In the genomic region with DNA sequence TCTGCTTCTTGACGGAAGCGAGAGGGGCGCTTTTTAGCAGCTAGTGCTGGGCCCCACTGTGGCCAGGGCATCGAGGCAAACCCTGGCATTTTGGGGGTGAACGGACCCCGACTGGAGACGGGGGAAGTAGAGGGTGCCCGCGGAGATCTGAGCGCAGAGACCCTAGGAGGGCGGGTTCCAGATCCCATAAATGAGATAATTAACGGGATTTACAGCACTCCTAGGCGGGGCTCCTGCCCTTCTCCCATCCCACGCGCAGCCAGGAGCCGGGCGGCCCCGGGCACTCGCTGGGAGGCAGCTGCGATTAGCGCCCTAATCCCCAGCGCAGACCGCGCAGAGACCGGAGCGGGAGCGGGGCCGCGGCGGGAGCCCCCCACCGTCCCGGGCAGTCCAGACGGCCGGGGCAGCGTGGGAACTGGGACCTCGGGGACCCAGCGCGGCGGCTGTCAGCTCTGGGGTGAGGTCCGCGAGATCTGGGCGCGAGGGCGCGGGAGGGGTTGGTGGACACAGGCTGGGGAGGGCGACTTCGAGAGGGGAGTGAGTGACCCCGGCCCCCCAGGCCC, we compare ENCODE assay signal across 8 cellular contexts. TPM values are rescaled to one million over a fixed set of nuclear protein-coding genes. Genes with fewer than 3 reads are reported as not detected.
A peak's percentile ranks its signal among the peaks of the same experiment; 100 is the strongest.
DNase-seq lines count a peak whose midpoint lies in the region; TF ChIP-seq lines count a peak whose summit lies in the region.

No MANE protein-coding gene starts in this region.

- no peaks in the 10 kb centered on the region for H3K9me3 Mint-ChIP-seq in neural crest cell

- H3K27me3 ChIP-seq in BLaER1 (peaks cover 20% of the 10 kb centered on the region), KMS-11 (ENCODE audit: insufficient read depth, low read depth) (no peaks in the 10 kb centered on the region)

- H3K4me2 ChIP-seq in BLaER1 (peak overlapping the region; percentile 95), KMS-11 (no peak overlapping the region)

- H3K27ac Mint-ChIP-seq in neural crest cell (ENCODE audit: unreplicated experiment), result no peak overlapping the region

- TF ChIP-seq CTCF in KMS-11 (conservative IDR thresholded peaks at IDR 0.05; ENCODE audit: low read depth, low read length) (no peak), epithelial cell of proximal tubule (conservative IDR thresholded peaks at IDR 0.05; ENCODE audit: low read depth, low read length) (no peak), neural crest cell (conservative IDR thresholded peaks at IDR 0.05) (no peak), GM10266 (IDR thresholded peaks at IDR 0.05; ENCODE audit: control insufficient read depth, insufficient read depth, low read depth, missing control alignments) (no peak)

- peaks cover 13% of the 10 kb centered on the region for H3K4me1 ChIP-seq in BLaER1
- H3K4me1 ChIP-seq in KMS-11 (ENCODE audit: low read depth, poor library complexity, severe bottlenecking), result no peaks in the 10 kb centered on the region

- peak overlapping the region; percentile 83 for H3K4me3 Mint-ChIP-seq in neural crest cell

- H3K4me3 ChIP-seq in BLaER1 (peak overlapping the region; percentile 77), KMS-11 (IDR thresholded peaks at IDR 0.05; ENCODE audit: insufficient read depth, low read depth, low read length) (no peak overlapping the region), epithelial cell of proximal tubule (ENCODE audit: low read depth, low read length) (peak overlapping the region; percentile 67)

- peak overlapping the region; percentile 70 for H3K9ac ChIP-seq in BLaER1
- no peak overlapping the region for H3K9ac ChIP-seq in KMS-11

- DNase-seq in epithelial cell of proximal tubule (ENCODE audit: low read depth) (no peak), neural crest cell (ENCODE audit: low read depth, low spot score) (peak; percentile 18), GM10266 (ENCODE audit: extremely low spot score) (no peak), NOMO-1 treated with DMSO at 0.1 percent for 48 hours (lab: John Stamatoyannopoulos, UW; ENCODE audit: unreplicated experiment) (no peak), 8988T (no peak), hippocampal formation (lab: John Stamatoyannopoulos, UW) (no peak)

- no peaks in the 10 kb centered on the region for H3K36me3 Mint-ChIP-seq in neural crest cell (ENCODE audit: low read depth)

- H2AFZ ChIP-seq in KMS-11 (ENCODE audit: low read depth), result peak overlapping the region; percentile 84; the same call in 1 of the 2 replicates

- H3K79me2 ChIP-seq in KMS-11 (ENCODE audit: insufficient read depth, low read depth), result no peaks in the 10 kb centered on the region

- H3K27ac ChIP-seq in BLaER1 (peak overlapping the region; percentile 48; the same call in 1 of the 2 replicates), KMS-11 (no peak overlapping the region)

- H3K4me1 Mint-ChIP-seq in neural crest cell, result peaks cover 19% of the 10 kb centered on the region

- H4K20me1 ChIP-seq in BLaER1 (no peaks in the 10 kb centered on the region), KMS-11 (ENCODE audit: insufficient read depth) (no peaks in the 10 kb centered on the region)

- peaks cover 70% of the 10 kb centered on the region for H3K27me3 Mint-ChIP-seq in neural crest cell (ENCODE audit: low read depth)

- no peaks in the 10 kb centered on the region for H3K9me3 ChIP-seq in BLaER1

- no peaks in the 10 kb centered on the region for H3K36me3 ChIP-seq in BLaER1
- no peaks in the 10 kb centered on the region for H3K36me3 ChIP-seq in KMS-11 (ENCODE audit: insufficient read depth)

RNA-seq across cellular contexts. Expression of a gene that starts 0.7 kb away (rescaled TPM):
- total RNA-seq in epithelial cell of proximal tubule, result 3.3 and 7.3 TPM in 2 replicates
- 0.61 and 1.2 TPM in 2 replicates for total RNA-seq in neural crest cell
